ENCODE assay signal across 14 cellular contexts in genomic region chr15:50602028-50602427, GRCh38. TPM values are rescaled to one million over a fixed set of nuclear protein-coding genes. Genes with fewer than 3 reads are reported as not detected.
"Had no signal": no experiment of that assay in that cellular context is flagged by ENCODE, and none has a peak within 500 bp of the region (broad histone marks: within the 10 kb centered on the region; RNA-seq: fewer than 3 reads in every experiment).

No MANE protein-coding gene starts in this region.

RNA-seq across cellular contexts. Expression of gene USP50, which starts 55.6 kb away (rescaled TPM):
- total RNA-seq: colonic mucosa, dermis blood vessel endothelial cell, dermis microvascular lymphatic vessel endothelial cell, endothelial cell of umbilical vein, epithelial cell of proximal tubule, esophagus mucosa, esophagus muscularis mucosa, fibroblast of villous mesenchyme, foreskin keratinocyte, glomerular endothelial cell, hepatocyte had no signal
- polyA plus RNA-seq: endothelial cell of umbilical vein, esophagus, foreskin keratinocyte, heart left ventricle, heart right ventricle had no signal
